In genomic region chr3:177345049-177345972, GRCh38 we compare ENCODE assay signal across 8 cellular contexts.
A peak's percentile ranks its signal among the peaks of the same experiment; 100 is the strongest.
DNase-seq lines count a peak whose midpoint lies in the region; ATAC-seq, FAIRE-seq and TF ChIP-seq lines count a peak whose summit lies in the region.

No MANE protein-coding gene starts in this region.

- H3K9me3 ChIP-seq in RWPE2 (ENCODE audit: severe bottlenecking), result no peaks in the 10 kb centered on the region
- no peaks in the 10 kb centered on the region for H3K9me3 ChIP-seq in transverse colon

- TF ChIP-seq EP300 in transverse colon (IDR thresholded peaks at IDR 0.05; ENCODE audit: low read depth), result peak; percentile 96

- TF ChIP-seq CTCF in C4-2B (conservative IDR thresholded peaks at IDR 0.05) (no peak), GM20000 (IDR thresholded peaks at IDR 0.05; ENCODE audit: extremely low read depth, missing control alignments) (no peak), RWPE2 (IDR thresholded peaks at IDR 0.05; ENCODE audit: poor library complexity, severe bottlenecking) (no peak), omental fat pad (IDR thresholded peaks at IDR 0.05) (no peak), transverse colon (IDR thresholded peaks at IDR 0.05) (no peak)

- H3K4me1 ChIP-seq in RWPE2 (ENCODE audit: insufficient read depth, poor library complexity, severe bottlenecking) (peaks cover 21% of the 10 kb centered on the region), transverse colon (peaks cover 28 to 80% (median 34%) of the 10 kb centered on the region in 4 donors)

- DNase-seq in GM20000 (ENCODE audit: low spot score) (peak; percentile 31), HT-29 (ENCODE audit: low spot score) (peak; percentile 96), RWPE2 (ENCODE audit: low spot score) (peak; percentile 83), frontal cortex (ENCODE audit: low spot score in 2 of 2) (peak; percentile 16 to 66), omental fat pad (ENCODE audit: low spot score) (peak; percentile 50), transverse colon (peak; percentile 88)
- peak in 3 of 4 experiments; percentile 3 to 13 (median 9) for DNase-seq in activated naive CD4-positive, alpha-beta T cell (lab: John Stamatoyannopoulos, UW)

- TF ChIP-seq POLR2A in transverse colon (IDR thresholded peaks at IDR 0.05), result peak; percentile 41

- intact Hi-C loops in transverse colon (cut with DNase I; ENCODE audit: low total_unique reads), result no loop called here

- 24 to 29% methylated on average over 10 to 12 of the region's 12 CpGs for WGBS in transverse colon (ENCODE audit: low coverage in 1 of 2), 2 donors

- ATAC-seq in RWPE2 (ENCODE audit: low read depth) (peak; percentile 100), omental fat pad (ENCODE audit: low FRiP score) (peak; percentile 99)

- H3K27me3 ChIP-seq in RWPE2 (ENCODE audit: insufficient read depth, poor library complexity, severe bottlenecking) (no peaks in the 10 kb centered on the region), transverse colon (no peaks in the 10 kb centered on the region)

- H3K27ac ChIP-seq in C4-2B (peak overlapping the region; percentile 60; the same call in 1 of the 2 replicates), RWPE2 (ENCODE audit: poor library complexity, severe bottlenecking) (peak overlapping the region; percentile 81), transverse colon (peak overlapping the region; percentile 79 to 87 (median 85))

- FAIRE-seq in frontal cortex (lab: Jason Lieb, UNC), result no peak

- no peak overlapping the region for H3K4me3 ChIP-seq in RWPE2 (ENCODE audit: severe bottlenecking)
- no peak overlapping the region for H3K4me3 ChIP-seq in transverse colon

- H3K36me3 ChIP-seq in RWPE2 (ENCODE audit: low read depth) (no peaks in the 10 kb centered on the region), transverse colon (no peaks in the 10 kb centered on the region)

- in situ Hi-C loops in transverse colon (cut with MboI; ENCODE audit: low pct_ligation_motif_present in 1 of 4, low pct_unique_long_range_greater_than_20kb in 1 of 4, low sequenced_read_pairs in 3 of 4), result no loop called here

Comparison
In these comparisons a context has a peak if more than half of its experiments do, and no peak if none do; other contexts are left out.
1. DNase-seq: peak in every context shown above with its lines; median percentile 96 in HT-29; 88 in transverse colon; 83 in RWPE2; 50 in omental fat pad; 41 in frontal cortex; 31 in GM20000; 9 in activated naive CD4-positive, alpha-beta T cell.